Comparison of ENCODE assay signal across 8 cellular contexts in the genomic region with DNA sequence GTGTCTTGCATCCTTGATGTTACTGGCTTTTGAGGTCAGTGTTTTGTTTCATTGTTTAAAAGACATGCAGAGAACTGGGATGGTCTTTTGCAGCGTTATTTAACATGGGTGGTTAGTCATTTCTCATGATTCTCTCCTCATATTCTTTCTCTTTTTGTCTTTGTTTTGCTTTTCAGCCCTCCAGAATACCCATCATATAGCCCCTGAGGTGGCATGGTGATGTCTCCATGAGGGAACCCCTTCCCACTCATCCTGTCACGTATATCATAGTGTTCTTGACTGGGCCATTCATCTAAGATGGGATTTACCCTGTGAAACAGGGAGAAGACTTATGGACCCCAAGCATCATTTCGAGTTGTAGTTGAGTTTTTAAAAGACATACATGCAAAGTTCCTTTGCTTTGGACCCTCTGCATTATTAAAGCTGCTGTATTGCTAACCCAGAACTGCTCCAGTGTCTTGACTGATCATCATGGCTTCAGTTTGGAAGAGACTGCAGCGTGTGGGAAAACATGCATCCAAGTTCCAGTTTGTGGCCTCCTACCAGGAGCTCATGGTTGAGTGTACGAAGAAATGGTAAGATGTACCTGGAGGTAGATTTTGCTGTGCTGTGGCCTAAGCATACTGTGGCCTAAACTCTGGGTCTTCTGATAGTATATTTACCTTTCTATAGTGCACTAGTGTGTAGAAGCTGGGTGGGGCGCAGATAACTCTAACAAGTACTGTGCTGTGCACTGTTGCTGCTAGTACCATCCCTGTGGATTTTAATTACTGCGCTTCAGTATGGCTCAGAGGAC. TPM values are rescaled to one million over a fixed set of nuclear protein-coding genes. Genes with fewer than 3 reads are reported as not detected.
DNase-seq lines count a peak whose midpoint lies in the region; ATAC-seq and TF ChIP-seq lines count a peak whose summit lies in the region.

No MANE protein-coding gene starts in this region.

- TF ChIP-seq EP300 in transverse colon (IDR thresholded peaks at IDR 0.05; ENCODE audit: low read depth): no peak

- in situ Hi-C loops in transverse colon (cut with MboI; ENCODE audit: low pct_ligation_motif_present in 1 of 4, low pct_unique_long_range_greater_than_20kb in 1 of 4, low sequenced_read_pairs in 3 of 4): no loop called here

- H3K27me3 ChIP-seq in transverse colon: no peaks in the 10 kb centered on the region

- TF ChIP-seq POLR2A in transverse colon (IDR thresholded peaks at IDR 0.05): no peak

- 69 to 71% methylated on average over 5 to 7 of the region's 7 CpGs for WGBS in transverse colon (ENCODE audit: low coverage in 1 of 2), 2 donors

- H3K9me3 Mint-ChIP-seq in activated naive CD4-positive, alpha-beta T cell treated with anti-CD3 and anti-CD28 coated beads, Interleukin-2, amount 10 ng/mL, durations not matched to agents 7 days and 5 days: peaks cover 6% of the 10 kb centered on the region
- peaks cover 0 to 8% of the 10 kb centered on the region in 2 donors for H3K9me3 Mint-ChIP-seq in activated naive CD4-positive, alpha-beta T cell treated with anti-CD3 and anti-CD28 coated beads, Interleukin-2, amount 50 U/mL, for 72 hours

- peak overlapping the region; percentile 75 for H3K27ac Mint-ChIP-seq in activated naive CD4-positive, alpha-beta T cell treated with anti-CD3 and anti-CD28 coated beads, Interleukin-2, amount 10 ng/mL, durations not matched to agents 7 days and 5 days
- peak overlapping the region; percentile 88 to 89 for H3K27ac Mint-ChIP-seq in activated naive CD4-positive, alpha-beta T cell treated with anti-CD3 and anti-CD28 coated beads, Interleukin-2, amount 50 U/mL, for 72 hours

- peak overlapping the region; percentile 72 to 92 (median 86) for H3K4me3 ChIP-seq in transverse colon

- H3K4me1 Mint-ChIP-seq in activated naive CD4-positive, alpha-beta T cell treated with anti-CD3 and anti-CD28 coated beads, Interleukin-2, amount 10 ng/mL, durations not matched to agents 7 days and 5 days: peaks cover 32% of the 10 kb centered on the region

- CTCF ChIA-PET in activated naive CD4-positive, alpha-beta T cell treated with anti-CD3 and anti-CD28 coated beads, Interleukin-2, amount 10 ng/mL, durations not matched to agents 7 days and 5 days (lab: Charles Lee): no interaction called here

- no peaks in the 10 kb centered on the region for H3K9me3 ChIP-seq in transverse colon

- no peak for TF ChIP-seq CTCF in transverse colon (IDR thresholded peaks at IDR 0.05)

- H3K27ac ChIP-seq in transverse colon: peak overlapping the region; percentile 89 to 97 (median 93)

- peak overlapping the region; percentile 87 for H3K4me3 Mint-ChIP-seq in activated naive CD4-positive, alpha-beta T cell treated with anti-CD3 and anti-CD28 coated beads, Interleukin-2, amount 10 ng/mL, durations not matched to agents 7 days and 5 days

- peaks cover 4 to 41% (median 25%) of the 10 kb centered on the region in 4 donors for H3K4me1 ChIP-seq in transverse colon

- H3K36me3 ChIP-seq in transverse colon: no peaks in the 10 kb centered on the region

- ATAC-seq in activated naive CD4-positive, alpha-beta T cell treated with anti-CD3 and anti-CD28 coated beads, Interleukin-2, amount 50 U/mL, for 72 hours: no peak
- ATAC-seq in GM21786 (IDR thresholded peaks at IDR 0.05; ENCODE audit: unreplicated experiment) (no peak), GM21381 (IDR thresholded peaks at IDR 0.05; ENCODE audit: unreplicated experiment) (no peak)

- peaks cover 15% of the 10 kb centered on the region for H3K36me3 Mint-ChIP-seq in activated naive CD4-positive, alpha-beta T cell treated with anti-CD3 and anti-CD28 coated beads, Interleukin-2, amount 10 ng/mL, durations not matched to agents 7 days and 5 days
- H3K36me3 Mint-ChIP-seq in activated naive CD4-positive, alpha-beta T cell treated with anti-CD3 and anti-CD28 coated beads, Interleukin-2, amount 50 U/mL, for 72 hours: peaks cover 19 to 25% of the 10 kb centered on the region in 2 donors

- peaks cover 13% of the 10 kb centered on the region for H3K27me3 Mint-ChIP-seq in activated naive CD4-positive, alpha-beta T cell treated with anti-CD3 and anti-CD28 coated beads, Interleukin-2, amount 10 ng/mL, durations not matched to agents 7 days and 5 days

- DNase-seq in activated naive CD4-positive, alpha-beta T cell treated with anti-CD3 and anti-CD28 coated beads, Interleukin-2, amount 10 ng/mL, durations not matched to agents 7 days and 5 days: no peak
- no peak for DNase-seq in activated naive CD4-positive, alpha-beta T cell treated with Interleukin-2 at 50 U/mL for 16 hours
- DNase-seq in activated naive CD4-positive, alpha-beta T cell treated with anti-CD3 and anti-CD28 coated beads, Interleukin-2, amount 50 U/mL, for 72 hours (ENCODE audit: low spot score in 2 of 2): no peak
- DNase-seq in left kidney (ENCODE audit: low read depth, low spot score) (peak; percentile 7), transverse colon (no peak), NCI-H345 (lab: John Stamatoyannopoulos, UW) (no peak)

- intact Hi-C loops in transverse colon (cut with DNase I; ENCODE audit: low total_unique reads): loop anchor here (10.0 kb wide), 2 partner anchors 68 to 242 kb away; no protein-coding TSS in a partner anchor

RNA-seq across cellular contexts. Expression of a gene that starts 1.4 kb away (rescaled TPM):
- 10 to 100 TPM; 22.0 to 39.7 TPM for total RNA-seq in activated naive CD4-positive, alpha-beta T cell treated with anti-CD3 and anti-CD28 coated beads, Interleukin-2, amount 50 U/mL, for 72 hours
- 10 to 100 TPM; 41.1 to 69.4 (median 47.0) TPM for total RNA-seq in transverse colon
